8 cellular contexts compared by ENCODE assay signal in genomic region chrX:24838624-24839023, GRCh38.
DNase-seq lines count a peak whose midpoint lies in the region; ATAC-seq lines count a peak whose summit lies in the region.

No MANE protein-coding gene starts in this region.

- DNase-seq in NCI-H446 (lab: John Stamatoyannopoulos, UW) (peak; percentile 2 to 14), NCI-H446 treated with DMSO at 0.1 percent for 48 hours (lab: John Stamatoyannopoulos, UW) (no peak), KG1 (lab: John Stamatoyannopoulos, UW) (peak; percentile 3), amniotic stem cell (lab: John Stamatoyannopoulos, UW) (peak; percentile 7), left colon (no peak), foreskin melanocyte (no peak)
- no peak for DNase-seq in activated naive CD4-positive, alpha-beta T cell treated with anti-CD3 and anti-CD28 coated beads, Interleukin-2, amount 50 U/mL, for 16 hours

- intact Hi-C loops in left colon (cut with DNase I, micrococcal nuclease) = loop anchor here in 1 of 2 donors (5.0 kb wide), 1 partner anchor 304 kb away; no protein-coding TSS in a partner anchor

- ATAC-seq in left colon = peak; percentile 44
- no peak for ATAC-seq in HG03460 (IDR thresholded peaks at IDR 0.05; ENCODE audit: unreplicated experiment)

Comparison
In these comparisons a context has a peak if more than half of its experiments do, and no peak if none do; other contexts are left out.
1. DNase-seq: peak in NCI-H446 (2 of 2), KG1 (single experiment) and amniotic stem cell (single experiment); none in NCI-H446 treated with DMSO at 0.1 percent for 48 hours (single experiment), left colon (0 of 2), activated naive CD4-positive, alpha-beta T cell treated with anti-CD3 and anti-CD28 coated beads, Interleukin-2, amount 50 U/mL, for 16 hours (single experiment) and foreskin melanocyte (single experiment).